17 cellular contexts compared by ENCODE assay signal in the genomic region with DNA sequence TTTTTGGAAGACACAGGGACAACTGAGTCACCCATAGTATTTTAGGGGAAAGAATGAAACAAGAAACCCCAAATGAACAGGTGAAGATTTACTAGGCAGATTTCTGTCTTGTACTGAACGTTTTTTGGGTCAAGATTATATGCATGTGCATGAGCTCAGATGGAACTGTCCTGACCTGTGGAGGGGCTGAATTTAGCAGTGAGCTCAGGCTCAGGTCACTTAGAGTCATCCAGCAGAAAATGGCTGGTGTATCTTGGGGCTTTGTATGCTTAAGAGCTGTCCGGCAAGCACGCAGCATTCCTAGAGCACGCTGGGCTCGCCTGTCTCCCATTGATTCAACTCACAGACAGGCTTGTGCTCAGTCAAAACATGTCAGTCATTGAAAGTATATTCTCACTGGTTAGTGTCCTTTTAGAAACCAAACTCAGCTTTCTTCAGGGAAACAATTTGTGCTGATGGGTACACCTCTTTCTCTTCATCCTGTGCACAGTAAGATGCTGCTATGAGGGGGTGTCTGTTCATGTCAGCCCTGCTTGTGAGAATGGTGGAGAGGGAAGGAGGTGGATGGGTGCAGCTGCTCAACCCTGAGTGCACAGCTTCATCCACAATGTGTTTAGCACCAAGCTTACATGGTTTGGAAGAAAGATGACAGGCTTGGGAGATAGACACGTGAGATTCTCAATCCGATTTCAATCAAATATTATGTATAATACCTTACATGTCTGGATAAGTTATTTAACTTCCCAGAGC. TPM values are rescaled to one million over a fixed set of nuclear protein-coding genes. Genes with fewer than 3 reads are reported as not detected.
DNase-seq lines count a peak whose midpoint lies in the region; ATAC-seq and TF ChIP-seq lines count a peak whose summit lies in the region.
"Had no signal": no experiment of that assay in that cellular context is flagged by ENCODE, and none has a peak within 500 bp of the region (broad histone marks: within the 10 kb centered on the region; RNA-seq: fewer than 3 reads in every experiment).

No MANE protein-coding gene starts in this region.

- no peak overlapping the region for H3K27ac ChIP-seq in foreskin keratinocyte
- H3K27ac ChIP-seq in thyroid gland: peak overlapping the region in 1 of 3 donors; percentile 25
- H3K27ac ChIP-seq in spleen: no peak overlapping the region
- H3K27ac ChIP-seq: BLaER1 treated with 17β-estradiol and CSF1 and Interleukin-3, amounts not matched to agents 10 nM and 100 nM; RWPE1 had no signal

- intact Hi-C loops in Right ventricle myocardium inferior (cut with DNase I) (loop anchor here (5.0 kb wide), 1 partner anchor 46 kb away; a partner anchor contains a TSS), cardiac septum (cut with DNase I) (no loop called here), thyroid gland (cut with DNase I) (no loop called here), spleen (cut with DNase I; ENCODE audit: low total_unique reads) (no loop called here)

- DNase-seq in Right ventricle myocardium inferior (ENCODE audit: missing footprints) (no peak), cardiac septum (ENCODE audit: low spot score) (no peak), foreskin keratinocyte (peak; percentile 12 to 32), myocyte (ENCODE audit: low read depth) (peak; percentile 73), thyroid gland (peak; percentile 37 to 53), spleen (no peak)
- DNase-seq: 8988T; DMS153; EL; NCI-H226; NCI-H69; NK-92 treated with Interleukin-12 subunit alpha and Interleukin-12 subunit beta, amount 100 ng/mL, for 24 hours had no signal

- H3K36me3 ChIP-seq in thyroid gland (peaks cover 0 to 13% of the 10 kb centered on the region in 2 donors), spleen (peaks cover 0 to 9% (median 0%) of the 10 kb centered on the region in 6 donors)
- H3K36me3 ChIP-seq: BLaER1 treated with 17β-estradiol and CSF1 and Interleukin-3, amounts not matched to agents 10 nM and 100 nM; HAP-1 had no signal

- H3K4me1 ChIP-seq in foreskin keratinocyte (no peaks in the 10 kb centered on the region), thyroid gland (no peaks in the 10 kb centered on the region), spleen (peaks cover 0 to 8% (median 0%) of the 10 kb centered on the region in 6 donors)
- H3K4me1 ChIP-seq: BLaER1 treated with 17β-estradiol and CSF1 and Interleukin-3, amounts not matched to agents 10 nM and 100 nM had no signal

- peaks cover 26% of the 10 kb centered on the region for H3K27me3 ChIP-seq in foreskin keratinocyte
- no peaks in the 10 kb centered on the region for H3K27me3 ChIP-seq in thyroid gland
- H3K27me3 ChIP-seq in spleen (replicated peaks in 1 of 7): peaks cover 0 to 24% (median 0%) of the 10 kb centered on the region in 7 donors

- ATAC-seq in Right ventricle myocardium inferior (peak; percentile 62), foreskin keratinocyte (no peak), GM21786 (IDR thresholded peaks at IDR 0.05; ENCODE audit: unreplicated experiment) (no peak), GM18873 (IDR thresholded peaks at IDR 0.05; ENCODE audit: low FRiP score, unreplicated experiment) (no peak)

- H3K9me3 ChIP-seq in thyroid gland (no peaks in the 10 kb centered on the region), spleen (no peaks in the 10 kb centered on the region)
- H3K9me3 ChIP-seq: HAP-1 had no signal

- WGBS in thyroid gland, 2 donors: 61 to 66% methylated on average over 7 of the region's 7 CpGs
- 71 to 86% (median 83%) methylated on average over 7 of the region's 7 CpGs for WGBS in spleen, 5 donors

- TF ChIP-seq POLR2A in thyroid gland (IDR thresholded peaks at IDR 0.05) (no peak), spleen (IDR thresholded peaks at IDR 0.05) (no peak)

- TF ChIP-seq CTCF in foreskin keratinocyte (conservative IDR thresholded peaks at IDR 0.05) (no peak), thyroid gland (IDR thresholded peaks at IDR 0.05) (no peak), spleen (IDR thresholded peaks at IDR 0.05 in 8 of 11, conservative IDR thresholded peaks at IDR 0.05 in 3 of 11) (no peak)

- H3K4me3 ChIP-seq in thyroid gland (replicated peaks in 1 of 3): no peak overlapping the region
- no peak overlapping the region for H3K4me3 ChIP-seq in spleen
- H3K4me3 ChIP-seq: BLaER1 treated with 17β-estradiol and CSF1 and Interleukin-3, amounts not matched to agents 10 nM and 100 nM; HAP-1 had no signal

RNA-seq across cellular contexts. Expression of a gene that starts 47.5 kb away (rescaled TPM):
- total RNA-seq in Right ventricle myocardium inferior: 281 TPM
- 265 TPM for total RNA-seq in cardiac septum
- not detected in 2 replicates for total RNA-seq in foreskin keratinocyte
- 0.10 TPM in 1 of 2 replicates, not detected in the other for polyA plus RNA-seq in foreskin keratinocyte
- 2,950 and 5,295 TPM in 2 replicates for total RNA-seq in myocyte
- polyA plus RNA-seq in myocyte (2012): 451 TPM
- total RNA-seq in thyroid gland: 100 to 1,000 TPM; 124 to 411 (median 252) TPM
- total RNA-seq in spleen: 100 to 1,000 TPM in 1 of 7 donors, 10 to 100 TPM in 6; 30.0 to 107 (median 67.5) TPM
- 10 to 100 TPM; 28.0 to 43.9 (median 30.2) TPM for polyA plus RNA-seq in spleen

Comparison
In these comparisons a context has a peak if more than half of its experiments do, and no peak if none do; other contexts are left out.
1. DNase-seq: peak in foreskin keratinocyte (2 of 2), myocyte (single experiment) and thyroid gland (2 of 2); none in Right ventricle myocardium inferior (single experiment), cardiac septum (single experiment) and spleen (single experiment).
2. RNA of a gene that starts 47.5 kb away (total RNA-seq): 2,950 to 5,295 TPM in myocyte, 281 TPM in Right ventricle myocardium inferior (single experiment), 265 TPM in cardiac septum (single experiment), 124 to 411 TPM in thyroid gland and 30.0 to 107 TPM in spleen; not detected in foreskin keratinocyte; every median in the first group is over 10 times any median in the second.